In genomic region chr7:121909721-121910359, GRCh38 we compare ENCODE assay signal across 35 cellular contexts. TPM values are rescaled to one million over a fixed set of nuclear protein-coding genes. Genes with fewer than 3 reads are reported as not detected.
"Had no signal": no experiment of that assay in that cellular context is flagged by ENCODE, and none has a peak within 500 bp of the region (broad histone marks: within the 10 kb centered on the region; RNA-seq: fewer than 3 reads in every experiment).

No MANE protein-coding gene starts in this region.

- H3K9me3 ChIP-seq: adrenal gland, body of pancreas, colonic mucosa, pancreas, prostate gland, sigmoid colon, stomach, thyroid gland, upper lobe of left lung, vagina had no signal

- H3K4me1 Mint-ChIP-seq: naive B cell; stimulated activated naive B cell treated with anti-CD40 and anti-IgM and Interleukin-4, amounts not matched to agents 10 μg/mL and 1 μg/mL and 100 μg/mL, for 72 hours had no signal

- H3K4me3 ChIP-seq: adrenal gland, body of pancreas, cardiac muscle cell, colonic mucosa, pancreas, prostate gland, sigmoid colon, smooth muscle cell, stomach, thyroid gland, upper lobe of left lung, vagina had no signal

- DNase-seq: activated CD4-positive, alpha-beta T cell treated with anti-CD3 and anti-CD28 coated beads for 4 hours; activated CD4-positive, alpha-beta T cell treated with anti-CD3 and anti-CD28 coated beads, Interleukin-2, amount 50 U/mL, for 4 hours; activated naive CD4-positive, alpha-beta T cell treated with Interleukin-2 at 50 U/mL for 16 hours; activated T-cell treated with anti-CD3 and anti-CD28 coated beads for 4 hours; activated T-cell treated with anti-CD3 and anti-CD28 coated beads, Interleukin-2, amount 50 U/mL, for 72 hours; adrenal gland; aorta; cerebellar nuclear complex; colonic mucosa; effector CD8-positive, alpha-beta T cell; foreskin melanocyte; glutamatergic neuron; kidney; naive B cell; nephron progenitor cell; nucleus accumbens; pancreas; retina; sigmoid colon; stimulated activated CD4-positive, alpha-beta T cell treated with anti-CD3 and anti-CD28 coated beads, Interleukin-15, amount 100 ng/mL, for 24 hours; stimulated activated CD4-positive, alpha-beta T cell treated with anti-CD3 and anti-CD28 coated beads, Interleukin-2, amount 100 ng/mL, for 24 hours; stimulated activated naive B cell treated with anti-CD40 and anti-IgM and Interleukin-4, amounts not matched to agents 10 μg/mL and 1 μg/mL and 100 μg/mL, for 72 hours; stomach; thyroid gland; upper lobe of left lung had no signal

- H3K27ac ChIP-seq: adrenal gland, body of pancreas, cardiac muscle cell, colonic mucosa, pancreas, prostate gland, sigmoid colon, stomach, thyroid gland, upper lobe of left lung, vagina had no signal

- H3K27ac Mint-ChIP-seq: activated naive CD8-positive, alpha-beta T cell; activated T-cell treated with anti-CD3 and anti-CD28 coated beads, Interleukin-2, amount 50 U/mL, for 72 hours; mesothelial cell of epicardium; naive B cell; stimulated activated naive B cell treated with anti-CD40 and anti-IgM and Interleukin-4, amounts not matched to agents 10 μg/mL and 1 μg/mL and 100 μg/mL, for 72 hours had no signal

- H3K36me3 ChIP-seq: adrenal gland, cardiac muscle cell, colonic mucosa, pancreas, prostate gland, sigmoid colon, stomach, thyroid gland, upper lobe of left lung, vagina had no signal

- H3K4me2 ChIP-seq: smooth muscle cell had no signal

- H3K4me1 ChIP-seq: adrenal gland, body of pancreas, colonic mucosa, prostate gland, sigmoid colon, stomach, thyroid gland, upper lobe of left lung, vagina had no signal

- H3K27me3 Mint-ChIP-seq: stimulated activated naive B cell treated with anti-CD40 and anti-IgM and Interleukin-4, amounts not matched to agents 10 μg/mL and 1 μg/mL and 100 μg/mL, for 72 hours had no signal

- H3K27me3 ChIP-seq: adrenal gland, body of pancreas, cardiac muscle cell, colonic mucosa, pancreas, sigmoid colon, stomach, thyroid gland, upper lobe of left lung, vagina had no signal

- H3K9me3 Mint-ChIP-seq: activated T-cell treated with anti-CD3 and anti-CD28 coated beads, Interleukin-2, amount 50 U/mL, for 72 hours; mesothelial cell of epicardium; nephron progenitor cell; stimulated activated naive B cell treated with anti-CD40 and anti-IgM and Interleukin-4, amounts not matched to agents 10 μg/mL and 1 μg/mL and 100 μg/mL, for 72 hours had no signal

- H3K36me3 Mint-ChIP-seq: activated naive CD8-positive, alpha-beta T cell; mesothelial cell of epicardium; naive B cell; stimulated activated naive B cell treated with anti-CD40 and anti-IgM and Interleukin-4, amounts not matched to agents 10 μg/mL and 1 μg/mL and 100 μg/mL, for 72 hours had no signal

- ATAC-seq: activated T-cell treated with anti-CD3 and anti-CD28 coated beads, Interleukin-2, amount 50 U/mL, for 72 hours; body of pancreas; stimulated activated naive B cell treated with anti-CD40 and anti-IgM and Interleukin-4, amounts not matched to agents 10 μg/mL and 1 μg/mL and 100 μg/mL, for 72 hours had no signal

- H3K4me3 Mint-ChIP-seq: activated naive CD8-positive, alpha-beta T cell; activated T-cell treated with anti-CD3 and anti-CD28 coated beads, Interleukin-2, amount 50 U/mL, for 72 hours; mesothelial cell of epicardium; nephron progenitor cell; stimulated activated naive B cell treated with anti-CD40 and anti-IgM and Interleukin-4, amounts not matched to agents 10 μg/mL and 1 μg/mL and 100 μg/mL, for 72 hours had no signal

RNA-seq across cellular contexts. Expression of gene PTPRZ1, which starts 36.9 kb away (rescaled TPM):
- total RNA-seq: activated T-cell treated with anti-CD3 and anti-CD28 coated beads, Interleukin-2, amount 50 U/mL, for 72 hours; dermis microvascular lymphatic vessel endothelial cell; epithelial cell of proximal tubule; fibroblast of lung had no signal
